1 cellular context compared by ENCODE assay signal in the genomic region with DNA sequence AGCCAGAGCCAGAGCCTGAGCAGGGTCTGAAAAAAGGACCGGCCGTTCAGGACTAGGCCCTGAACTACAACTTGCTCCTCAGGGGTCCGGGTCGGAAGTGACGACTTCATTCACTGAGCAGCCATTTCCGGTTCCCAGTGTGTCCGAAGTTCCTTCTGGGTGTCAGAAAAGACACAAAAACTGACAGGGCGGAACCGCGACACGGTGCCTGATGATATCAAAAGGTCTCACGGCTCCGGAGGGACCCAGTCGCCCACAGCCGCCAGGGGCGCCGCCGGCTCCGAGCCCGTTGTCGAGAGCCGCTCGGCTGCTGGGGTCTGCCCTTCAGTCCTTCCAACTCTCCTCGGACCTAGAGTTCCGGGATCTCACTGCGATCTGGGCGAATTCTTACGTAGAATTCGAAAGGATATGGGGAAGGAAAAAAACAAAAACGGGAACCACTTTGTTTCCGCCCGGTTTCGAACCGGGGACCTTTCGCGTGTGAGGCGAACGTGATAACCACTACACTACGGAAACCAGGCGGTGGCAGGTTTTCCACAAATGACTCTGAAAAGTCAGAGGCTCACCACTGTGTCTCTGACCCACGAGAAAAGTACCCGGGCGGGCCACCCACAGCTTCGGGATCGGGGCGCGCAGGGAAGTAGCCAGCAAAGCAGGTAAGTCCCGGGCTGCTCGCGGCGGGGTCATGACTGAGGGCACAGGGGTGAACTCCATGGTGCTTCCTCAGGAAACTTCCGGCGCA.
TF ChIP-seq lines count a peak whose summit lies in the region.

No MANE protein-coding gene starts in this region.

TF ChIP-seq in K562, 482 proteins besides CTCF, POLR2A, EP300 and RAD21 (continued from another document and continues in another):
- TF ChIP-seq, protein P1, sequence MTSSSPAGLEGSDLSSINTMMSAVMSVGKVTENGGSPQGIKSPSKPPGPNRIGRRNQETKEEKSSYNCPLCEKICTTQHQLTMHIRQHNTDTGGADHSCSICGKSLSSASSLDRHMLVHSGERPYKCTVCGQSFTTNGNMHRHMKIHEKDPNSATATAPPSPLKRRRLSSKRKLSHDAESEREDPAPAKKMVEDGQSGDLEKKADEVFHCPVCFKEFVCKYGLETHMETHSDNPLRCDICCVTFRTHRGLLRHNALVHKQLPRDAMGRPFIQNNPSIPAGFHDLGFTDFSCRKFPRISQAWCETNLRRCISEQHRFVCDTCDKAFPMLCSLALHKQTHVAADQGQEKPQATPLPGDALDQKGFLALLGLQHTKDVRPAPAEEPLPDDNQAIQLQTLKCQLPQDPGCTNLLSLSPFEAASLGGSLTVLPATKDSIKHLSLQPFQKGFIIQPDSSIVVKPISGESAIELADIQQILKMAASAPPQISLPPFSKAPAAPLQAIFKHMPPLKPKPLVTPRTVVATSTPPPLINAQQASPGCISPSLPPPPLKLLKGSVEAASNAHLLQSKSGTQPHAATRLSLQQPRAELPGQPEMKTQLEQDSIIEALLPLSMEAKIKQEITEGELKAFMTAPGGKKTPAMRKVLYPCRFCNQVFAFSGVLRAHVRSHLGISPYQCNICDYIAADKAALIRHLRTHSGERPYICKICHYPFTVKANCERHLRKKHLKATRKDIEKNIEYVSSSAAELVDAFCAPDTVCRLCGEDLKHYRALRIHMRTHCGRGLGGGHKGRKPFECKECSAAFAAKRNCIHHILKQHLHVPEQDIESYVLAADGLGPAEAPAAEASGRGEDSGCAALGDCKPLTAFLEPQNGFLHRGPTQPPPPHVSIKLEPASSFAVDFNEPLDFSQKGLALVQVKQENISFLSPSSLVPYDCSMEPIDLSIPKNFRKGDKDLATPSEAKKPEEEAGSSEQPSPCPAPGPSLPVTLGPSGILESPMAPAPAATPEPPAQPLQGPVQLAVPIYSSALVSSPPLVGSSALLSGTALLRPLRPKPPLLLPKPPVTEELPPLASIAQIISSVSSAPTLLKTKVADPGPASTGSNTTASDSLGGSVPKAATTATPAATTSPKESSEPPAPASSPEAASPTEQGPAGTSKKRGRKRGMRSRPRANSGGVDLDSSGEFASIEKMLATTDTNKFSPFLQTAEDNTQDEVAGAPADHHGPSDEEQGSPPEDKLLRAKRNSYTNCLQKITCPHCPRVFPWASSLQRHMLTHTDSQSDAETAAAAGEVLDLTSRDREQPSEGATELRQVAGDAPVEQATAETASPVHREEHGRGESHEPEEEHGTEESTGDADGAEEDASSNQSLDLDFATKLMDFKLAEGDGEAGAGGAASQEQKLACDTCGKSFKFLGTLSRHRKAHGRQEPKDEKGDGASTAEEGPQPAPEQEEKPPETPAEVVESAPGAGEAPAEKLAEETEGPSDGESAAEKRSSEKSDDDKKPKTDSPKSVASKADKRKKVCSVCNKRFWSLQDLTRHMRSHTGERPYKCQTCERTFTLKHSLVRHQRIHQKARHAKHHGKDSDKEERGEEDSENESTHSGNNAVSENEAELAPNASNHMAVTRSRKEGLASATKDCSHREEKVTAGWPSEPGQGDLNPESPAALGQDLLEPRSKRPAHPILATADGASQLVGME (CRISPR knock-in tag; IDR thresholded peaks at IDR 0.05) = no peak
- TF ChIP-seq ETV6 (IDR thresholded peaks at IDR 0.05; ENCODE audit: borderline replicate concordance in 1 of 2, low read depth in 2 of 2, low read length in 1 of 2) (peak in 1 of 2 experiments; percentile 84; a peak in 2 of 4 replicates), ETV6 (CRISPR knock-in tag; IDR thresholded peaks at IDR 0.05; ENCODE audit: borderline replicate concordance) (no peak), WHSC1 (IDR thresholded peaks at IDR 0.05; ENCODE audit: low read length) (no peak), ZNF12 (CRISPR knock-in tag; IDR thresholded peaks at IDR 0.05) (peak; percentile 68; the same call in 1 of the 2 replicates), KAT7 (CRISPR knock-in tag; IDR thresholded peaks at IDR 0.05; ENCODE audit: borderline replicate concordance) (peak; percentile 50; the same call in 1 of the 2 replicates), ETV1 (tag; conservative IDR thresholded peaks at IDR 0.05; ENCODE audit: low read depth) (peak; percentile 72), ZNF778 (CRISPR knock-in tag; IDR thresholded peaks at IDR 0.05) (no peak), KDM5B (IDR thresholded peaks at IDR 0.05; ENCODE audit: insufficient replicate concordance, low read depth, low read length) (peak; percentile 90), POLR2AphosphoS2 (IDR thresholded peaks at IDR 0.05; ENCODE audit: low read length) (peak; percentile 47; the same call in 1 of the 2 replicates), ZNF232 (CRISPR knock-in tag; IDR thresholded peaks at IDR 0.05) (no peak), DACH1 (IDR thresholded peaks at IDR 0.05; ENCODE audit: partially characterized antibody) (no peak), RBM39 (optimal IDR thresholded peaks at IDR 0.05; ENCODE audit: low read depth, low read length) (peak; percentile 93), TCF7L2 (IDR thresholded peaks at IDR 0.05; ENCODE audit: low read depth, low read length) (no peak), HEY1 (CRISPR knock-in tag; IDR thresholded peaks at IDR 0.05; ENCODE audit: borderline replicate concordance) (no peak), TEAD4 (IDR thresholded peaks at IDR 0.05; ENCODE audit: low read length) (peak; percentile 80), TEAD4 (CRISPR knock-in tag; IDR thresholded peaks at IDR 0.05; ENCODE audit: borderline replicate concordance) (no peak), POU5F1 (IDR thresholded peaks at IDR 0.05; ENCODE audit: borderline replicate concordance, low read depth, low read length, partially characterized antibody) (no peak), NFE2L1 (tag; IDR thresholded peaks at IDR 0.05; ENCODE audit: borderline replicate concordance, low read depth) (no peak), POLR2G (IDR thresholded peaks at IDR 0.05; ENCODE audit: low read depth, low read length) (peak; percentile 95), NRF1 (conservative IDR thresholded peaks at IDR 0.05 in 1 of 2, IDR thresholded peaks at IDR 0.05 in 1 of 2) (peak; percentile 55 to 56), FOS (IDR thresholded peaks at IDR 0.05; ENCODE audit: extremely low read depth, insufficient read length) (no peak), ZNF184 (CRISPR knock-in tag; IDR thresholded peaks at IDR 0.05) (no peak), TOE1 (IDR thresholded peaks at IDR 0.05; ENCODE audit: borderline replicate concordance) (no peak; the same call in 1 of the 2 replicates), TOE1 (CRISPR knock-in tag; IDR thresholded peaks at IDR 0.05; ENCODE audit: borderline replicate concordance, low read depth) (peak; percentile 46), SMAD3 (CRISPR knock-in tag; conservative IDR thresholded peaks at IDR 0.05) (no peak), SP1 (CRISPR knock-in tag; IDR thresholded peaks at IDR 0.05) (peak; percentile 84), HMG20A (CRISPR knock-in tag; conservative IDR thresholded peaks at IDR 0.05) (no peak), ARID2 (IDR thresholded peaks at IDR 0.05) (peak; percentile 59; the same call in 1 of the 2 replicates), CTBP1 (IDR thresholded peaks at IDR 0.05; ENCODE audit: borderline replicate concordance) (peak; percentile 73; the same call in 1 of the 2 replicates), PRPF4 (IDR thresholded peaks at IDR 0.05; ENCODE audit: insufficient read depth, low read depth, low read length, poor library complexity, severe bottlenecking) (no peak), ASH1L (IDR thresholded peaks at IDR 0.05; ENCODE audit: borderline replicate concordance, low read depth, partially characterized antibody) (no peak), SP2 (IDR thresholded peaks at IDR 0.05; ENCODE audit: extremely low read depth, low read depth, low read length, poor library complexity, severe bottlenecking) (no peak), BHLHE40 (IDR thresholded peaks at IDR 0.05; ENCODE audit: low read length) (peak; percentile 47; the same call in 1 of the 2 replicates), MEIS2 (IDR thresholded peaks at IDR 0.05; ENCODE audit: partially characterized antibody) (peak; percentile 79)
- TF ChIP-seq, protein P2, sequence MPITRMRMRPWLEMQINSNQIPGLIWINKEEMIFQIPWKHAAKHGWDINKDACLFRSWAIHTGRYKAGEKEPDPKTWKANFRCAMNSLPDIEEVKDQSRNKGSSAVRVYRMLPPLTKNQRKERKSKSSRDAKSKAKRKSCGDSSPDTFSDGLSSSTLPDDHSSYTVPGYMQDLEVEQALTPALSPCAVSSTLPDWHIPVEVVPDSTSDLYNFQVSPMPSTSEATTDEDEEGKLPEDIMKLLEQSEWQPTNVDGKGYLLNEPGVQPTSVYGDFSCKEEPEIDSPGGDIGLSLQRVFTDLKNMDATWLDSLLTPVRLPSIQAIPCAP (CRISPR knock-in tag; IDR thresholded peaks at IDR 0.05; ENCODE audit: borderline replicate concordance) = 0 out of 2 replicates have a peak, but pooled peaks have one; percentile 58
- TF ChIP-seq, protein P3, sequence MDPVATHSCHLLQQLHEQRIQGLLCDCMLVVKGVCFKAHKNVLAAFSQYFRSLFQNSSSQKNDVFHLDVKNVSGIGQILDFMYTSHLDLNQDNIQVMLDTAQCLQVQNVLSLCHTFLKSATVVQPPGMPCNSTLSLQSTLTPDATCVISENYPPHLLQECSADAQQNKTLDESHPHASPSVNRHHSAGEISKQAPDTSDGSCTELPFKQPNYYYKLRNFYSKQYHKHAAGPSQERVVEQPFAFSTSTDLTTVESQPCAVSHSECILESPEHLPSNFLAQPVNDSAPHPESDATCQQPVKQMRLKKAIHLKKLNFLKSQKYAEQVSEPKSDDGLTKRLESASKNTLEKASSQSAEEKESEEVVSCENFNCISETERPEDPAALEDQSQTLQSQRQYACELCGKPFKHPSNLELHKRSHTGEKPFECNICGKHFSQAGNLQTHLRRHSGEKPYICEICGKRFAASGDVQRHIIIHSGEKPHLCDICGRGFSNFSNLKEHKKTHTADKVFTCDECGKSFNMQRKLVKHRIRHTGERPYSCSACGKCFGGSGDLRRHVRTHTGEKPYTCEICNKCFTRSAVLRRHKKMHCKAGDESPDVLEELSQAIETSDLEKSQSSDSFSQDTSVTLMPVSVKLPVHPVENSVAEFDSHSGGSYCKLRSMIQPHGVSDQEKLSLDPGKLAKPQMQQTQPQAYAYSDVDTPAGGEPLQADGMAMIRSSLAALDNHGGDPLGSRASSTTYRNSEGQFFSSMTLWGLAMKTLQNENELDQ (CRISPR knock-in tag; IDR thresholded peaks at IDR 0.05; ENCODE audit: borderline replicate concordance) = no peak
- TF ChIP-seq, protein P4, sequence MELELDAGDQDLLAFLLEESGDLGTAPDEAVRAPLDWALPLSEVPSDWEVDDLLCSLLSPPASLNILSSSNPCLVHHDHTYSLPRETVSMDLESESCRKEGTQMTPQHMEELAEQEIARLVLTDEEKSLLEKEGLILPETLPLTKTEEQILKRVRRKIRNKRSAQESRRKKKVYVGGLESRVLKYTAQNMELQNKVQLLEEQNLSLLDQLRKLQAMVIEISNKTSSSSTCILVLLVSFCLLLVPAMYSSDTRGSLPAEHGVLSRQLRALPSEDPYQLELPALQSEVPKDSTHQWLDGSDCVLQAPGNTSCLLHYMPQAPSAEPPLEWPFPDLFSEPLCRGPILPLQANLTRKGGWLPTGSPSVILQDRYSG (tag; conservative IDR thresholded peaks at IDR 0.05; ENCODE audit: low read depth) = no peak
- TF ChIP-seq, protein P5, sequence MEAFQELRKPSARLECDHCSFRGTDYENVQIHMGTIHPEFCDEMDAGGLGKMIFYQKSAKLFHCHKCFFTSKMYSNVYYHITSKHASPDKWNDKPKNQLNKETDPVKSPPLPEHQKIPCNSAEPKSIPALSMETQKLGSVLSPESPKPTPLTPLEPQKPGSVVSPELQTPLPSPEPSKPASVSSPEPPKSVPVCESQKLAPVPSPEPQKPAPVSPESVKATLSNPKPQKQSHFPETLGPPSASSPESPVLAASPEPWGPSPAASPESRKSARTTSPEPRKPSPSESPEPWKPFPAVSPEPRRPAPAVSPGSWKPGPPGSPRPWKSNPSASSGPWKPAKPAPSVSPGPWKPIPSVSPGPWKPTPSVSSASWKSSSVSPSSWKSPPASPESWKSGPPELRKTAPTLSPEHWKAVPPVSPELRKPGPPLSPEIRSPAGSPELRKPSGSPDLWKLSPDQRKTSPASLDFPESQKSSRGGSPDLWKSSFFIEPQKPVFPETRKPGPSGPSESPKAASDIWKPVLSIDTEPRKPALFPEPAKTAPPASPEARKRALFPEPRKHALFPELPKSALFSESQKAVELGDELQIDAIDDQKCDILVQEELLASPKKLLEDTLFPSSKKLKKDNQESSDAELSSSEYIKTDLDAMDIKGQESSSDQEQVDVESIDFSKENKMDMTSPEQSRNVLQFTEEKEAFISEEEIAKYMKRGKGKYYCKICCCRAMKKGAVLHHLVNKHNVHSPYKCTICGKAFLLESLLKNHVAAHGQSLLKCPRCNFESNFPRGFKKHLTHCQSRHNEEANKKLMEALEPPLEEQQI (IDR thresholded peaks at IDR 0.05) = peak; percentile 88
- TF ChIP-seq, protein P6, sequence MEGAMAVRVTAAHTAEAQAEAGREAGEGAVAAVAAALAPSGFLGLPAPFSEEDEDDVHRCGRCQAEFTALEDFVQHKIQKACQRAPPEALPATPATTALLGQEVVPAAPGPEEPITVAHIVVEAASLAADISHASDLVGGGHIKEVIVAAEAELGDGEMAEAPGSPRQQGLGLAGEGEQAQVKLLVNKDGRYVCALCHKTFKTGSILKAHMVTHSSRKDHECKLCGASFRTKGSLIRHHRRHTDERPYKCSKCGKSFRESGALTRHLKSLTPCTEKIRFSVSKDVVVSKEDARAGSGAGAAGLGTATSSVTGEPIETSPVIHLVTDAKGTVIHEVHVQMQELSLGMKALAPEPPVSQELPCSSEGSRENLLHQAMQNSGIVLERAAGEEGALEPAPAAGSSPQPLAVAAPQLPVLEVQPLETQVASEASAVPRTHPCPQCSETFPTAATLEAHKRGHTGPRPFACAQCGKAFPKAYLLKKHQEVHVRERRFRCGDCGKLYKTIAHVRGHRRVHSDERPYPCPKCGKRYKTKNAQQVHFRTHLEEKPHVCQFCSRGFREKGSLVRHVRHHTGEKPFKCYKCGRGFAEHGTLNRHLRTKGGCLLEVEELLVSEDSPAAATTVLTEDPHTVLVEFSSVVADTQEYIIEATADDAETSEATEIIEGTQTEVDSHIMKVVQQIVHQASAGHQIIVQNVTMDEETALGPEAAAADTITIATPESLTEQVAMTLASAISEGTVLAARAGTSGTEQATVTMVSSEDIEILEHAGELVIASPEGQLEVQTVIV (CRISPR knock-in tag; IDR thresholded peaks at IDR 0.05; ENCODE audit: borderline replicate concordance) = no peak
- TF ChIP-seq, protein P7, sequence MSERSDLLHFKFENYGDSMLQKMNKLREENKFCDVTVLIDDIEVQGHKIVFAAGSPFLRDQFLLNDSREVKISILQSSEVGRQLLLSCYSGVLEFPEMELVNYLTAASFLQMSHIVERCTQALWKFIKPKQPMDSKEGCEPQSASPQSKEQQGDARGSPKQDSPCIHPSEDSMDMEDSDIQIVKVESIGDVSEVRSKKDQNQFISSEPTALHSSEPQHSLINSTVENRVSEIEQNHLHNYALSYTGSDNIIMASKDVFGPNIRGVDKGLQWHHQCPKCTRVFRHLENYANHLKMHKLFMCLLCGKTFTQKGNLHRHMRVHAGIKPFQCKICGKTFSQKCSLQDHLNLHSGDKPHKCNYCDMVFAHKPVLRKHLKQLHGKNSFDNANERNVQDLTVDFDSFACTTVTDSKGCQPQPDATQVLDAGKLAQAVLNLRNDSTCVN (CRISPR knock-in tag; IDR thresholded peaks at IDR 0.05) = no peak; the same call in 1 of the 2 replicates
